Comparison of ENCODE assay signal across 8 cellular contexts in genomic region chr11:559712-560304, GRCh38. TPM values are rescaled to one million over a fixed set of nuclear protein-coding genes. Genes with fewer than 3 reads are reported as not detected.
DNase-seq lines count a peak whose midpoint lies in the region; TF ChIP-seq lines count a peak whose summit lies in the region.

No MANE protein-coding gene starts in this region.

- H3K4me1 ChIP-seq in suprapubic skin = peaks cover 59% of the 10 kb centered on the region

- intact Hi-C loops in activated CD4-positive, alpha-beta T cell treated with anti-CD3 and anti-CD28 coated beads, Interleukin-2, amount 10 ng/mL, durations not matched to agents 24 days and 14 days (cut with micrococcal nuclease) = loop anchor here (2.0 kb wide), 1 partner anchor 17 kb away; the partner anchor contains the start of gene PHRF1
- intact Hi-C loops in activated T-helper 2 cell treated with anti-CD3 and anti-CD28 coated beads, Interferon-gamma antibody, Interleukin-2, Interleukin-4, amounts not matched to agents 10 μg/mL and 5 μg/mL and 100 μg/mL, durations not matched to agents 14 hours and 24 hours and 36 hours (cut with micrococcal nuclease) = loop anchor here (2.0 kb wide), 2 partner anchors 25 to 137 kb away; partner anchors contain the start of gene HRAS

- no peaks in the 10 kb centered on the region for H3K36me3 ChIP-seq in suprapubic skin

- TF ChIP-seq CTCF in suprapubic skin (IDR thresholded peaks at IDR 0.05) = no peak

- H3K4me3 ChIP-seq in suprapubic skin = peak overlapping the region; percentile 86

- H3K36me3 Mint-ChIP-seq in activated CD4-positive, alpha-beta T cell treated with anti-CD3 and anti-CD28 coated beads, Interleukin-2, amount 10 ng/mL, durations not matched to agents 24 days and 14 days (ENCODE audit: low read depth) = peaks cover 9% of the 10 kb centered on the region
- H3K36me3 Mint-ChIP-seq in activated T-helper 2 cell treated with anti-CD3 and anti-CD28 coated beads, Interferon-gamma antibody, Interleukin-2, Interleukin-4, amounts not matched to agents 10 μg/mL and 5 μg/mL and 100 μg/mL, durations not matched to agents 14 hours and 24 hours and 36 hours (ENCODE audit: low read depth) = peaks cover 8% of the 10 kb centered on the region

- no peak for TF ChIP-seq EP300 in suprapubic skin (IDR thresholded peaks at IDR 0.05)

- DNase-seq in activated CD4-positive, alpha-beta T cell treated with anti-CD3 and anti-CD28 coated beads, Interleukin-2, amount 10 ng/mL, durations not matched to agents 24 days and 14 days = peak; percentile 69
- DNase-seq in activated CD4-positive, alpha-beta T cell treated with anti-CD3 and anti-CD28 coated beads for 48 hours = no peak
- DNase-seq in activated T-helper 2 cell treated with anti-CD3 and anti-CD28 coated beads, Interferon-gamma antibody, Interleukin-2, Interleukin-4, amounts not matched to agents 10 μg/mL and 5 μg/mL and 100 μg/mL, durations not matched to agents 14 hours and 24 hours and 36 hours (ENCODE audit: low spot score) = no peak
- peak; percentile 47 for DNase-seq in left kidney (ENCODE audit: low read depth, low spot score)
- DNase-seq in suprapubic skin (ENCODE audit: low spot score in 2 of 2) = no peak
- DNase-seq in NCI-H446 treated with DMSO at 0.1 percent for 48 hours (lab: John Stamatoyannopoulos, UW) = no peak
- DNase-seq in AG20443 (ENCODE audit: low spot score) = no peak
- no peak for DNase-seq in NCI-H1417 treated with DMSO at 0.1 percent for 48 hours (lab: John Stamatoyannopoulos, UW)

- H3K27ac Mint-ChIP-seq in activated CD4-positive, alpha-beta T cell treated with anti-CD3 and anti-CD28 coated beads, Interleukin-2, amount 10 ng/mL, durations not matched to agents 24 days and 14 days = peak overlapping the region; percentile 7
- H3K27ac Mint-ChIP-seq in activated T-helper 2 cell treated with anti-CD3 and anti-CD28 coated beads, Interferon-gamma antibody, Interleukin-2, Interleukin-4, amounts not matched to agents 10 μg/mL and 5 μg/mL and 100 μg/mL, durations not matched to agents 14 hours and 24 hours and 36 hours = no peak overlapping the region

- H3K9me3 Mint-ChIP-seq in activated CD4-positive, alpha-beta T cell treated with anti-CD3 and anti-CD28 coated beads, Interleukin-2, amount 10 ng/mL, durations not matched to agents 24 days and 14 days = no peaks in the 10 kb centered on the region
- no peaks in the 10 kb centered on the region for H3K9me3 Mint-ChIP-seq in activated T-helper 2 cell treated with anti-CD3 and anti-CD28 coated beads, Interferon-gamma antibody, Interleukin-2, Interleukin-4, amounts not matched to agents 10 μg/mL and 5 μg/mL and 100 μg/mL, durations not matched to agents 14 hours and 24 hours and 36 hours

- peak overlapping the region; percentile 89 for H3K27ac ChIP-seq in suprapubic skin

- H3K27me3 Mint-ChIP-seq in activated CD4-positive, alpha-beta T cell treated with anti-CD3 and anti-CD28 coated beads, Interleukin-2, amount 10 ng/mL, durations not matched to agents 24 days and 14 days = peaks cover 15% of the 10 kb centered on the region
- peaks cover 18% of the 10 kb centered on the region for H3K27me3 Mint-ChIP-seq in activated T-helper 2 cell treated with anti-CD3 and anti-CD28 coated beads, Interferon-gamma antibody, Interleukin-2, Interleukin-4, amounts not matched to agents 10 μg/mL and 5 μg/mL and 100 μg/mL, durations not matched to agents 14 hours and 24 hours and 36 hours (ENCODE audit: low read depth)

- peak overlapping the region; percentile 92 for H3K4me3 Mint-ChIP-seq in activated CD4-positive, alpha-beta T cell treated with anti-CD3 and anti-CD28 coated beads, Interleukin-2, amount 10 ng/mL, durations not matched to agents 24 days and 14 days
- peak overlapping the region; percentile 39 for H3K4me3 Mint-ChIP-seq in activated T-helper 2 cell treated with anti-CD3 and anti-CD28 coated beads, Interferon-gamma antibody, Interleukin-2, Interleukin-4, amounts not matched to agents 10 μg/mL and 5 μg/mL and 100 μg/mL, durations not matched to agents 14 hours and 24 hours and 36 hours (ENCODE audit: low read depth)

- H3K4me1 Mint-ChIP-seq in activated CD4-positive, alpha-beta T cell treated with anti-CD3 and anti-CD28 coated beads, Interleukin-2, amount 10 ng/mL, durations not matched to agents 24 days and 14 days = peaks cover 11% of the 10 kb centered on the region
- peaks cover 4% of the 10 kb centered on the region for H3K4me1 Mint-ChIP-seq in activated T-helper 2 cell treated with anti-CD3 and anti-CD28 coated beads, Interferon-gamma antibody, Interleukin-2, Interleukin-4, amounts not matched to agents 10 μg/mL and 5 μg/mL and 100 μg/mL, durations not matched to agents 14 hours and 24 hours and 36 hours (ENCODE audit: low read depth)

- H3K27me3 ChIP-seq in suprapubic skin = peaks cover 25% of the 10 kb centered on the region

- no peak for TF ChIP-seq POLR2A in suprapubic skin (IDR thresholded peaks at IDR 0.05)

- 73% methylated on average over 16 of the region's 18 CpGs for WGBS in suprapubic skin

- H3K9me3 ChIP-seq in suprapubic skin = no peaks in the 10 kb centered on the region

RNA-seq across cellular contexts. Expression of gene LMNTD2, which starts 0.7 kb away (rescaled TPM):
- total RNA-seq in activated CD4-positive, alpha-beta T cell treated with anti-CD3 and anti-CD28 coated beads, Interleukin-2, amount 10 ng/mL, durations not matched to agents 24 days and 14 days = 0.47 and 1.1 TPM in 2 replicates
- total RNA-seq in activated T-helper 2 cell treated with anti-CD3 and anti-CD28 coated beads, Interferon-gamma antibody, Interleukin-2, Interleukin-4, amounts not matched to agents 10 μg/mL and 5 μg/mL and 100 μg/mL, durations not matched to agents 14 hours and 24 hours and 36 hours = 1.1 and 1.3 TPM in 2 replicates
- total RNA-seq in suprapubic skin = 10 to 100 TPM in 1 of 4 donors, 1 to 10 TPM in 3; 6.3 to 17.8 (median 8.7) TPM

RNA-seq across cellular contexts. Expression of gene RASSF7, which starts 1.0 kb away (rescaled TPM):
- 21.8 and 23.1 TPM in 2 replicates for total RNA-seq in activated CD4-positive, alpha-beta T cell treated with anti-CD3 and anti-CD28 coated beads, Interleukin-2, amount 10 ng/mL, durations not matched to agents 24 days and 14 days
- total RNA-seq in activated T-helper 2 cell treated with anti-CD3 and anti-CD28 coated beads, Interferon-gamma antibody, Interleukin-2, Interleukin-4, amounts not matched to agents 10 μg/mL and 5 μg/mL and 100 μg/mL, durations not matched to agents 14 hours and 24 hours and 36 hours = 19.6 and 20.3 TPM in 2 replicates
- total RNA-seq in suprapubic skin = 100 to 1,000 TPM in 1 of 4 donors, 10 to 100 TPM in 3; 82.6 to 113 (median 87.0) TPM

RNA-seq across cellular contexts. Expression of gene PHRF1, which starts 16.5 kb away (rescaled TPM):
- total RNA-seq in activated CD4-positive, alpha-beta T cell treated with anti-CD3 and anti-CD28 coated beads, Interleukin-2, amount 10 ng/mL, durations not matched to agents 24 days and 14 days = 54.8 and 57.4 TPM in 2 replicates
- total RNA-seq in activated T-helper 2 cell treated with anti-CD3 and anti-CD28 coated beads, Interferon-gamma antibody, Interleukin-2, Interleukin-4, amounts not matched to agents 10 μg/mL and 5 μg/mL and 100 μg/mL, durations not matched to agents 14 hours and 24 hours and 36 hours = 53.7 and 54.0 TPM in 2 replicates
- 10 to 100 TPM; 27.9 to 55.6 (median 42.0) TPM for total RNA-seq in suprapubic skin

RNA-seq across cellular contexts. Expression of gene LRRC56, which starts 22.5 kb away (rescaled TPM):
- 2.1 and 2.3 TPM in 2 replicates for total RNA-seq in activated CD4-positive, alpha-beta T cell treated with anti-CD3 and anti-CD28 coated beads, Interleukin-2, amount 10 ng/mL, durations not matched to agents 24 days and 14 days
- total RNA-seq in activated T-helper 2 cell treated with anti-CD3 and anti-CD28 coated beads, Interferon-gamma antibody, Interleukin-2, Interleukin-4, amounts not matched to agents 10 μg/mL and 5 μg/mL and 100 μg/mL, durations not matched to agents 14 hours and 24 hours and 36 hours = 1.3 and 2.2 TPM in 2 replicates
- total RNA-seq in suprapubic skin = 1 to 10 TPM; 1.7 to 2.4 (median 2.1) TPM

RNA-seq across cellular contexts. Expression of gene HRAS, which starts 24.4 kb away (rescaled TPM):
- total RNA-seq in activated CD4-positive, alpha-beta T cell treated with anti-CD3 and anti-CD28 coated beads, Interleukin-2, amount 10 ng/mL, durations not matched to agents 24 days and 14 days = 70.8 and 94.4 TPM in 2 replicates
- total RNA-seq in activated T-helper 2 cell treated with anti-CD3 and anti-CD28 coated beads, Interferon-gamma antibody, Interleukin-2, Interleukin-4, amounts not matched to agents 10 μg/mL and 5 μg/mL and 100 μg/mL, durations not matched to agents 14 hours and 24 hours and 36 hours = 70.5 and 71.5 TPM in 2 replicates
- 100 to 1,000 TPM in 2 of 4 donors, 10 to 100 TPM in 2; 82.9 to 131 (median 96.2) TPM for total RNA-seq in suprapubic skin

Comparison
In these comparisons a context has a peak if more than half of its experiments do, and no peak if none do; other contexts are left out.
1. DNase-seq: peak in activated CD4-positive, alpha-beta T cell treated with anti-CD3 and anti-CD28 coated beads, Interleukin-2, amount 10 ng/mL, durations not matched to agents 24 days and 14 days (single experiment) and left kidney (single experiment); none in activated CD4-positive, alpha-beta T cell treated with anti-CD3 and anti-CD28 coated beads for 48 hours (single experiment), activated T-helper 2 cell treated with anti-CD3 and anti-CD28 coated beads, Interferon-gamma antibody, Interleukin-2, Interleukin-4, amounts not matched to agents 10 μg/mL and 5 μg/mL and 100 μg/mL, durations not matched to agents 14 hours and 24 hours and 36 hours (single experiment), suprapubic skin (0 of 2), NCI-H446 treated with DMSO at 0.1 percent for 48 hours (single experiment), AG20443 (single experiment) and NCI-H1417 treated with DMSO at 0.1 percent for 48 hours (single experiment).